In the genomic region with DNA sequence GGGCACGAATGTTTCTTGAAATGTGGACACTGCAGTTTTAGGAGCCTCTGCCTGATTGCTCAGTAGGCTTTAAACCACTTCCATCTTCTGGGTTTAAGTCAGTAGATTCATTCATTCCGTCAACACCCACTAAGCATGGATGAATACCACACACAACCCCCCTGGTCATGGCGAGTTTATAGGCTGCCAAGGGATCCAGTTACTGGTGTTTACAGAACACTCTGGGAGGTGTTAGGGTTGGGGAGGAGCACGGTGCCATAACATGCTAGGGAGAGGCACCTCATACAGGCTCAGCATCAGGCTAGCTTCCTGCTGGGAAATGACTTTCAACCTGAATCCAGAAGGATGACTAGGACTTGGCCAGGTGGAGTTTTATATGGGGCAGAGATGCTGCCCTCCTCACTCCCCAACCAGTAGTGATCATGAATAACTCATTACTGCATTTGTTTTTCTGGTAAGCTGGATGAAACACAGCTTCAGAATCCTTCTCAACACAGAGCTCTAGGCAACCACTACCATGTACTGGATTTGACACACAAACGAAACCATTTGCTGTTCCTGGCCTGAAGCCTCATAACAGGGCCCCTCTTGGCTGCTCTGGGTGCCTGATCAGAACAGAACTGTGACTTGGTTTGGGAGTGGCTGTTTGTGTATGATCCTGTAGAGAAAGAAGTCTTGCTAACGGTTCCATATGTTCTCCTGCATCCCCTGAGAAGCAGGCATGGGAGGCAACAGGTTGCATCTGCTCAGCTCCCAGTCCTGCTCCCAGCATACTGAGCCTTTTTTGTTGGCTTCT, we compare ENCODE assay signal across 1 cellular context.
TF ChIP-seq lines count a peak whose summit lies in the region.

No MANE protein-coding gene starts in this region.

TF ChIP-seq in IMR-90, 13 proteins besides CTCF, POLR2A, EP300 and RAD21:
- TF ChIP-seq CEBPB (IDR thresholded peaks at IDR 0.05; ENCODE audit: low read depth, low read length) = no peak
- TF ChIP-seq MAZ (IDR thresholded peaks at IDR 0.05; ENCODE audit: borderline replicate concordance, low read depth, low read length) = no peak
- TF ChIP-seq MAFK (IDR thresholded peaks at IDR 0.05; ENCODE audit: low read depth, low read length) = no peak
- no peak for TF ChIP-seq BHLHE40 (IDR thresholded peaks at IDR 0.05; ENCODE audit: low read depth, low read length)
TF ChIP-seq in IMR-90: peak in this region for 0.
